Comparison of ENCODE assay signal across 1 cellular context in genomic region chr17:64158411-64158810, GRCh38.
TF ChIP-seq lines count a peak whose summit lies in the region.

No MANE protein-coding gene starts in this region.

TF ChIP-seq in HepG2, 621 proteins besides CTCF, POLR2A, EP300 and RAD21:
- TF ChIP-seq TFE3 (CRISPR knock-in tag; IDR thresholded peaks at IDR 0.05) (0 out of 2 replicates have a peak, but pooled peaks have one; percentile 28), ASH2L (IDR thresholded peaks at IDR 0.05; ENCODE audit: insufficient read length, low read depth, low read length) (no peak), NFE2 (CRISPR knock-in tag; IDR thresholded peaks at IDR 0.05) (no peak), TSC22D2 (CRISPR knock-in tag; IDR thresholded peaks at IDR 0.05; ENCODE audit: borderline replicate concordance) (0 out of 2 replicates have a peak, but pooled peaks have one; percentile 32), ZNF687 (CRISPR knock-in tag; IDR thresholded peaks at IDR 0.05) (peak; percentile 46; the same call in 1 of the 2 replicates), PHF8 (CRISPR knock-in tag; IDR thresholded peaks at IDR 0.05) (0 out of 2 replicates have a peak, but pooled peaks have one; percentile 31), ELF1 (CRISPR knock-in tag; IDR thresholded peaks at IDR 0.05) (0 out of 2 replicates have a peak, but pooled peaks have one; percentile 22)
- TF ChIP-seq, protein P1, sequence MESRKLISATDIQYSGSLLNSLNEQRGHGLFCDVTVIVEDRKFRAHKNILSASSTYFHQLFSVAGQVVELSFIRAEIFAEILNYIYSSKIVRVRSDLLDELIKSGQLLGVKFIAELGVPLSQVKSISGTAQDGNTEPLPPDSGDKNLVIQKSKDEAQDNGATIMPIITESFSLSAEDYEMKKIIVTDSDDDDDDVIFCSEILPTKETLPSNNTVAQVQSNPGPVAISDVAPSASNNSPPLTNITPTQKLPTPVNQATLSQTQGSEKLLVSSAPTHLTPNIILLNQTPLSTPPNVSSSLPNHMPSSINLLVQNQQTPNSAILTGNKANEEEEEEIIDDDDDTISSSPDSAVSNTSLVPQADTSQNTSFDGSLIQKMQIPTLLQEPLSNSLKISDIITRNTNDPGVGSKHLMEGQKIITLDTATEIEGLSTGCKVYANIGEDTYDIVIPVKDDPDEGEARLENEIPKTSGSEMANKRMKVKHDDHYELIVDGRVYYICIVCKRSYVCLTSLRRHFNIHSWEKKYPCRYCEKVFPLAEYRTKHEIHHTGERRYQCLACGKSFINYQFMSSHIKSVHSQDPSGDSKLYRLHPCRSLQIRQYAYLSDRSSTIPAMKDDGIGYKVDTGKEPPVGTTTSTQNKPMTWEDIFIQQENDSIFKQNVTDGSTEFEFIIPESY (CRISPR knock-in tag; IDR thresholded peaks at IDR 0.05): peak; percentile 88
- TF ChIP-seq, protein P2, sequence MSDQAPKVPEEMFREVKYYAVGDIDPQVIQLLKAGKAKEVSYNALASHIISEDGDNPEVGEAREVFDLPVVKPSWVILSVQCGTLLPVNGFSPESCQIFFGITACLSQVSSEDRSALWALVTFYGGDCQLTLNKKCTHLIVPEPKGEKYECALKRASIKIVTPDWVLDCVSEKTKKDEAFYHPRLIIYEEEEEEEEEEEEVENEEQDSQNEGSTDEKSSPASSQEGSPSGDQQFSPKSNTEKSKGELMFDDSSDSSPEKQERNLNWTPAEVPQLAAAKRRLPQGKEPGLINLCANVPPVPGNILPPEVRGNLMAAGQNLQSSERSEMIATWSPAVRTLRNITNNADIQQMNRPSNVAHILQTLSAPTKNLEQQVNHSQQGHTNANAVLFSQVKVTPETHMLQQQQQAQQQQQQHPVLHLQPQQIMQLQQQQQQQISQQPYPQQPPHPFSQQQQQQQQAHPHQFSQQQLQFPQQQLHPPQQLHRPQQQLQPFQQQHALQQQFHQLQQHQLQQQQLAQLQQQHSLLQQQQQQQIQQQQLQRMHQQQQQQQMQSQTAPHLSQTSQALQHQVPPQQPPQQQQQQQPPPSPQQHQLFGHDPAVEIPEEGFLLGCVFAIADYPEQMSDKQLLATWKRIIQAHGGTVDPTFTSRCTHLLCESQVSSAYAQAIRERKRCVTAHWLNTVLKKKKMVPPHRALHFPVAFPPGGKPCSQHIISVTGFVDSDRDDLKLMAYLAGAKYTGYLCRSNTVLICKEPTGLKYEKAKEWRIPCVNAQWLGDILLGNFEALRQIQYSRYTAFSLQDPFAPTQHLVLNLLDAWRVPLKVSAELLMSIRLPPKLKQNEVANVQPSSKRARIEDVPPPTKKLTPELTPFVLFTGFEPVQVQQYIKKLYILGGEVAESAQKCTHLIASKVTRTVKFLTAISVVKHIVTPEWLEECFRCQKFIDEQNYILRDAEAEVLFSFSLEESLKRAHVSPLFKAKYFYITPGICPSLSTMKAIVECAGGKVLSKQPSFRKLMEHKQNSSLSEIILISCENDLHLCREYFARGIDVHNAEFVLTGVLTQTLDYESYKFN (CRISPR knock-in tag; conservative IDR thresholded peaks at IDR 0.05): 0 out of 2 replicates have a peak, but pooled peaks have one; percentile 14
- TF ChIP-seq, protein P3, sequence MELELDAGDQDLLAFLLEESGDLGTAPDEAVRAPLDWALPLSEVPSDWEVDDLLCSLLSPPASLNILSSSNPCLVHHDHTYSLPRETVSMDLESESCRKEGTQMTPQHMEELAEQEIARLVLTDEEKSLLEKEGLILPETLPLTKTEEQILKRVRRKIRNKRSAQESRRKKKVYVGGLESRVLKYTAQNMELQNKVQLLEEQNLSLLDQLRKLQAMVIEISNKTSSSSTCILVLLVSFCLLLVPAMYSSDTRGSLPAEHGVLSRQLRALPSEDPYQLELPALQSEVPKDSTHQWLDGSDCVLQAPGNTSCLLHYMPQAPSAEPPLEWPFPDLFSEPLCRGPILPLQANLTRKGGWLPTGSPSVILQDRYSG (CRISPR knock-in tag; IDR thresholded peaks at IDR 0.05): no peak
